Comparison of ENCODE assay signal across 1 cellular context in genomic region chr19:57351867-57352266, GRCh38.
TF ChIP-seq lines count a peak whose summit lies in the region.

No MANE protein-coding gene starts in this region.

TF ChIP-seq in K562, 482 proteins besides CTCF, POLR2A, EP300 and RAD21:
- TF ChIP-seq ZBED1 (IDR thresholded peaks at IDR 0.05) = no peak
